8 cellular contexts compared by ENCODE assay signal in genomic region chr2:95121150-95121494, GRCh38. TPM values are rescaled to one million over a fixed set of nuclear protein-coding genes. Genes with fewer than 3 reads are reported as not detected.
DNase-seq lines count a peak whose midpoint lies in the region; ATAC-seq and TF ChIP-seq lines count a peak whose summit lies in the region.

No MANE protein-coding gene starts in this region.

- H3K36me3 Mint-ChIP-seq in effector memory CD8-positive, alpha-beta T cell (ENCODE audit: insufficient read depth), result peaks cover 18% of the 10 kb centered on the region
- peaks cover 0 to 23% (median 0%) of the 10 kb centered on the region in 3 donors for H3K36me3 Mint-ChIP-seq in naive thymus-derived CD8-positive, alpha-beta T cell

- peak overlapping the region; percentile 95 for H3K4me3 Mint-ChIP-seq in effector memory CD8-positive, alpha-beta T cell
- H3K4me3 Mint-ChIP-seq in naive thymus-derived CD8-positive, alpha-beta T cell, result peak overlapping the region; percentile 89 to 98 (median 96)

- peaks cover 8% of the 10 kb centered on the region; the same call in 1 of the 2 replicates for H4K20me1 ChIP-seq in PC-9 (ENCODE audit: insufficient read depth)

- no peaks in the 10 kb centered on the region for H3K9me2 ChIP-seq in PC-9 (ENCODE audit: insufficient read depth)

- ATAC-seq in effector memory CD8-positive, alpha-beta T cell (replicated peaks), result no peak
- ATAC-seq in naive thymus-derived CD8-positive, alpha-beta T cell, result no peak
- ATAC-seq in HG02885 (IDR thresholded peaks at IDR 0.05; ENCODE audit: poor library complexity, unreplicated experiment), result no peak

- peaks cover 18% of the 10 kb centered on the region for H3K4me1 ChIP-seq in PC-9 (replicated peaks; ENCODE audit: insufficient read depth)

- peak overlapping the region; percentile 94 for H3K4me3 ChIP-seq in PC-9

- peaks cover 7% of the 10 kb centered on the region for H3F3A ChIP-seq in PC-9 (ENCODE audit: insufficient read depth, low read depth)

- intact Hi-C loops in PC-9 (cut with micrococcal nuclease; ENCODE audit: unreplicated experiment), result loop anchor here (2.0 kb wide), 1 partner anchor 44 kb away; the partner anchor contains the start of gene ZNF2

- peaks cover 15% of the 10 kb centered on the region for H3K36me3 ChIP-seq in PC-9 (ENCODE audit: low read depth)

- peak overlapping the region; percentile 83 for H3K4me2 ChIP-seq in PC-9

- peaks cover 42% of the 10 kb centered on the region for H3K79me2 ChIP-seq in PC-9 (ENCODE audit: low read depth)

- H3K9me3 ChIP-seq in PC-9 (ENCODE audit: insufficient read depth, low read depth), result no peaks in the 10 kb centered on the region; the same call in 1 of the 2 replicates

- no peaks in the 10 kb centered on the region for H3K9me3 Mint-ChIP-seq in effector memory CD8-positive, alpha-beta T cell
- H3K9me3 Mint-ChIP-seq in naive thymus-derived CD8-positive, alpha-beta T cell, result peaks cover 0 to 1% (median 0%) of the 10 kb centered on the region in 9 donors

- no peaks in the 10 kb centered on the region for H3K27me3 Mint-ChIP-seq in effector memory CD8-positive, alpha-beta T cell
- no peaks in the 10 kb centered on the region for H3K27me3 Mint-ChIP-seq in naive thymus-derived CD8-positive, alpha-beta T cell

- no peaks in the 10 kb centered on the region for H3K27me3 ChIP-seq in PC-9 (ENCODE audit: insufficient read depth, low read depth)

- CTCF ChIA-PET in PC-9 (lab: Charles Lee), result interaction anchor here (0.9 kb wide), 1 partner anchor 39 kb away, joined by 4 read pairs; the partner anchor contains the start of gene ZNF514

- H3K4me1 Mint-ChIP-seq in effector memory CD8-positive, alpha-beta T cell (ENCODE audit: low read depth in 2 of 2), result peaks cover 36 to 43% of the 10 kb centered on the region in 2 donors
- peaks cover 16 to 54% (median 48%) of the 10 kb centered on the region in 4 donors for H3K4me1 Mint-ChIP-seq in naive thymus-derived CD8-positive, alpha-beta T cell

- H2AFZ ChIP-seq in PC-9, result peak overlapping the region; percentile 97

- no peak for TF ChIP-seq CTCF in PC-9 (conservative IDR thresholded peaks at IDR 0.05)

- no TSS peak for BruUV-seq in PC-9 (replicated peaks; lab: Mats Ljungman, UMichigan)

- H3K27ac ChIP-seq in PC-9, result peak overlapping the region; percentile 66; the same call in 1 of the 2 replicates

- DNase-seq in NOMO-1 (lab: John Stamatoyannopoulos, UW; ENCODE audit: unreplicated experiment in 2 of 2) (peak; percentile 10 to 39), NOMO-1 treated with DMSO at 0.1 percent for 48 hours (lab: John Stamatoyannopoulos, UW; ENCODE audit: unreplicated experiment) (no peak), PC-9 (no peak), NCI-H146 (lab: John Stamatoyannopoulos, UW) (no peak), SHP77 (lab: John Stamatoyannopoulos, UW) (no peak)
- DNase-seq in effector memory CD8-positive, alpha-beta T cell, result no peak
- DNase-seq in naive thymus-derived CD8-positive, alpha-beta T cell, result no peak

- peak overlapping the region; percentile 95 to 97 for H3K27ac Mint-ChIP-seq in effector memory CD8-positive, alpha-beta T cell
- H3K27ac Mint-ChIP-seq in naive thymus-derived CD8-positive, alpha-beta T cell, result peak overlapping the region; percentile 92 to 97 (median 95)

- POLR2A ChIA-PET in PC-9 (lab: Charles Lee; ENCODE audit: unreplicated experiment), result no interaction called here
- POLR2A ChIA-PET in naive thymus-derived CD8-positive, alpha-beta T cell (lab: Charles Lee), result interaction anchor here (0.9 to 10.5 kb wide), 16 partner anchors 11 to 97 kb away, joined by 3 to 106 read pairs (median 6); partner anchors contain the start of genes MAL, ZNF2 and ZNF514

RNA-seq across cellular contexts. Expression of gene MRPS5, which starts 0.5 kb away (rescaled TPM):
- 69.0 and 69.4 TPM in 2 replicates for total RNA-seq in PC-9 (2021)
- total RNA-seq in naive thymus-derived CD8-positive, alpha-beta T cell, result 10 to 100 TPM; 59.0 to 66.0 TPM
- polyA plus RNA-seq in naive thymus-derived CD8-positive, alpha-beta T cell, result 10 to 100 TPM; 37.2 to 54.6 (median 43.0) TPM

RNA-seq across cellular contexts. Expression of gene ZNF514, which starts 38.5 kb away (rescaled TPM):
- 21.7 and 27.8 TPM in 2 replicates for total RNA-seq in PC-9 (2021)
- total RNA-seq in naive thymus-derived CD8-positive, alpha-beta T cell, result 10 to 100 TPM; 42.3 to 43.9 TPM
- polyA plus RNA-seq in naive thymus-derived CD8-positive, alpha-beta T cell, result 10 to 100 TPM; 10.0 to 11.2 (median 10.3) TPM

RNA-seq across cellular contexts. Expression of gene ZNF2, which starts 44.5 kb away (rescaled TPM):
- 2.9 and 4.9 TPM in 2 replicates for total RNA-seq in PC-9 (2021)
- total RNA-seq in naive thymus-derived CD8-positive, alpha-beta T cell, result 1 to 10 TPM; 4.0 to 4.7 TPM
- 1 to 10 TPM; 2.5 to 4.2 (median 3.6) TPM for polyA plus RNA-seq in naive thymus-derived CD8-positive, alpha-beta T cell

Comparison
In these comparisons a context has a peak if more than half of its experiments do, and no peak if none do; other contexts are left out.
1. DNase-seq: peak in NOMO-1 (2 of 2); none in NOMO-1 treated with DMSO at 0.1 percent for 48 hours (single experiment), PC-9 (0 of 2), effector memory CD8-positive, alpha-beta T cell (0 of 3), naive thymus-derived CD8-positive, alpha-beta T cell (0 of 10), NCI-H146 (single experiment) and SHP77 (0 of 2).